In the genomic region with DNA sequence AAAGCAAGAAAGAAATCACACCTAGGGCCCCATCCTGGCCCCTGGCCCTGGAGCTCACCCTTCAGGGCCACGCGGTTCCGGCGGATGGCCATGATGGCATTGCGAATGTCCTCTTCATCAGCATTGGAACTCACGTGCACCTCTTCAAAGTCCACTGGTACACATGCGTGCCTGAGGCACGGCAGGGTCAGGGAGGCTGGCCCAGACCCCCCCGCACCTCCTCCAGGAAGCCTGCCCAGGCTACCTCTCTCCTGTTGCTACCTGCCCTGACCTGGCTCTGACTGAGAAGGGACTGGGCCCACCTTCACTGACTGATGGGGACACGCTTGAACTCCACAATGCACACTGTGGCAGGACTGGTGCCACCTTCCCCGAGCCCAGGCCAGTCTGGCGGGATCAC, we compare ENCODE assay signal across 8 cellular contexts. TPM values are rescaled to one million over a fixed set of nuclear protein-coding genes. Genes with fewer than 3 reads are reported as not detected.
"Had no signal": no experiment of that assay in that cellular context is flagged by ENCODE, and none has a peak within 500 bp of the region (broad histone marks: within the 10 kb centered on the region; RNA-seq: fewer than 3 reads in every experiment).

No MANE protein-coding gene starts in this region.

- ATAC-seq: HepG2 had no signal

- DNase-seq: IMR-90, KBM-7, KG1 had no signal

- H3K27ac ChIP-seq: HL-60 had no signal

- H3K9me3 Mint-ChIP-seq: IgD-negative memory B cell had no signal

- FAIRE-seq: HepG2, HTR-8/SVneo had no signal

RNA-seq across cellular contexts. Expression of a gene that starts 8.8 kb away (rescaled TPM):
- total RNA-seq: HT1080 had no signal
- polyA plus RNA-seq: IgD-negative memory B cell had no signal

RNA-seq across cellular contexts. Expression of a gene that starts 25.6 kb away (rescaled TPM):
- polyA plus RNA-seq: IgD-negative memory B cell had no signal

RNA-seq across cellular contexts. Expression of a gene that starts 40.7 kb away (rescaled TPM):
- total RNA-seq: HepG2 had no signal
- polyA plus RNA-seq: HepG2 had no signal
